Comparison of ENCODE assay signal across 30 cellular contexts in genomic region chr2:126889501-126890135, GRCh38. TPM values are rescaled to one million over a fixed set of nuclear protein-coding genes. Genes with fewer than 3 reads are reported as not detected.
A peak's percentile ranks its signal among the peaks of the same experiment; 100 is the strongest.
DNase-seq lines count a peak whose midpoint lies in the region; ATAC-seq, FAIRE-seq and TF ChIP-seq lines count a peak whose summit lies in the region.
"Had no signal": no experiment of that assay in that cellular context is flagged by ENCODE, and none has a peak within 500 bp of the region (broad histone marks: within the 10 kb centered on the region; RNA-seq: fewer than 3 reads in every experiment).

No MANE protein-coding gene starts in this region.

- H3K9me3 ChIP-seq in kidney (ENCODE audit: control insufficient read depth in 1 of 2, low read length in 2 of 2) (no peaks in the 10 kb centered on the region), vagina (no peaks in the 10 kb centered on the region), MG63 (no peaks in the 10 kb centered on the region)
- H3K9me3 ChIP-seq: pancreas, testis had no signal

- H3K27me3 ChIP-seq in vagina = no peaks in the 10 kb centered on the region
- H3K27me3 ChIP-seq in MG63 = no peaks in the 10 kb centered on the region
- H3K27me3 ChIP-seq: pancreas, testis had no signal

- no peak for FAIRE-seq in kidney (lab: Jason Lieb, UNC)
- FAIRE-seq: HTR-8/SVneo, pancreas, urothelium cell line had no signal

- H3K36me3 Mint-ChIP-seq in activated CD8-positive, alpha-beta memory T cell treated with anti-CD3 and anti-CD28 coated beads, Interleukin-2, amount 10 ng/mL, durations not matched to agents 7 days and 5 days = no peaks in the 10 kb centered on the region
- no peaks in the 10 kb centered on the region for H3K36me3 Mint-ChIP-seq in immature natural killer cell
- H3K36me3 Mint-ChIP-seq: neural progenitor cell had no signal

- peaks cover 8% of the 10 kb centered on the region for H3K27me3 Mint-ChIP-seq in activated CD8-positive, alpha-beta memory T cell treated with anti-CD3 and anti-CD28 coated beads, Interleukin-2, amount 10 ng/mL, durations not matched to agents 7 days and 5 days
- peaks cover 6% of the 10 kb centered on the region in 3 donors for H3K27me3 Mint-ChIP-seq in immature natural killer cell (ENCODE audit: low read depth in 3 of 3)

- H3K27ac ChIP-seq in kidney (ENCODE audit: low read depth in 2 of 2, low read length in 2 of 2) (no peak overlapping the region), vagina (no peak overlapping the region)
- H3K27ac ChIP-seq: dorsolateral prefrontal cortex, neural progenitor cell, pancreas, testis had no signal

- H3K9ac ChIP-seq in kidney (ENCODE audit: low read length in 2 of 2) = no peak overlapping the region
- H3K9ac ChIP-seq: neural progenitor cell had no signal

- intact Hi-C loops in kidney (cut with DNase I) = no loop called here
- intact Hi-C loops in vagina (cut with DNase I) = no loop called here

- H3K4me1 Mint-ChIP-seq in activated CD8-positive, alpha-beta memory T cell treated with anti-CD3 and anti-CD28 coated beads, Interleukin-2, amount 10 ng/mL, durations not matched to agents 7 days and 5 days = peaks cover 2% of the 10 kb centered on the region
- peaks cover 0 to 3% of the 10 kb centered on the region in 2 donors for H3K4me1 Mint-ChIP-seq in immature natural killer cell

- no peak overlapping the region for H3K4me3 Mint-ChIP-seq in activated CD8-positive, alpha-beta memory T cell treated with anti-CD3 and anti-CD28 coated beads, Interleukin-2, amount 10 ng/mL, durations not matched to agents 7 days and 5 days
- H3K4me3 Mint-ChIP-seq in immature natural killer cell = no peak overlapping the region
- H3K4me3 Mint-ChIP-seq: activated T-cell treated with anti-CD3 and anti-CD28 coated beads, Interleukin-2, amount 50 U/mL, for 72 hours; CD4-positive, alpha-beta T cell; HFFc6; memory B cell; neural progenitor cell; stimulated activated naive CD8-positive, alpha-beta T cell treated with anti-CD3 and anti-CD28 coated beads, Interleukin-15, Interleukin-2, amounts not matched to agents 100 ng/mL and 50 ng/mL, for 24 hours had no signal

- no peak overlapping the region for H3K27ac Mint-ChIP-seq in activated CD8-positive, alpha-beta memory T cell treated with anti-CD3 and anti-CD28 coated beads, Interleukin-2, amount 10 ng/mL, durations not matched to agents 7 days and 5 days
- H3K27ac Mint-ChIP-seq in immature natural killer cell = no peak overlapping the region
- H3K27ac Mint-ChIP-seq: activated T-cell treated with anti-CD3 and anti-CD28 coated beads, Interleukin-2, amount 50 U/mL, for 72 hours; CD4-positive, alpha-beta T cell; HFFc6; memory B cell; neural progenitor cell; stimulated activated naive CD8-positive, alpha-beta T cell treated with anti-CD3 and anti-CD28 coated beads, Interleukin-15, Interleukin-2, amounts not matched to agents 100 ng/mL and 50 ng/mL, for 24 hours had no signal

- H3K4me3 ChIP-seq in kidney (ENCODE audit: low read length in 2 of 2) = no peak overlapping the region
- no peak overlapping the region for H3K4me3 ChIP-seq in vagina
- no peak overlapping the region for H3K4me3 ChIP-seq in MG63
- H3K4me3 ChIP-seq: dorsolateral prefrontal cortex, neural progenitor cell, pancreas, smooth muscle cell, testis had no signal

- CTCF ChIA-PET in activated CD8-positive, alpha-beta memory T cell treated with anti-CD3 and anti-CD28 coated beads, Interleukin-2, amount 10 ng/mL, durations not matched to agents 7 days and 5 days (lab: Charles Lee) = interaction anchor here (2.3 kb wide), 1 partner anchor 83 kb away, joined by 5 read pairs; no protein-coding TSS in a partner anchor

- no peaks in the 10 kb centered on the region for H3K9me3 Mint-ChIP-seq in activated CD8-positive, alpha-beta memory T cell treated with anti-CD3 and anti-CD28 coated beads, Interleukin-2, amount 10 ng/mL, durations not matched to agents 7 days and 5 days (ENCODE audit: low read depth)
- H3K9me3 Mint-ChIP-seq in immature natural killer cell = peaks cover 0 to 2% (median 0%) of the 10 kb centered on the region in 6 donors
- H3K9me3 Mint-ChIP-seq: activated T-cell treated with anti-CD3 and anti-CD28 coated beads, Interleukin-2, amount 50 U/mL, for 72 hours; CD4-positive, alpha-beta T cell; HFFc6; memory B cell; neural progenitor cell; stimulated activated naive CD8-positive, alpha-beta T cell treated with anti-CD3 and anti-CD28 coated beads, Interleukin-15, Interleukin-2, amounts not matched to agents 100 ng/mL and 50 ng/mL, for 24 hours had no signal

- ATAC-seq in activated CD8-positive, alpha-beta memory T cell treated with anti-CD3 and anti-CD28 coated beads, Interleukin-2, amount 10 ng/mL, durations not matched to agents 7 days and 5 days = no peak
- ATAC-seq: activated T-cell treated with anti-CD3 and anti-CD28 coated beads, Interleukin-2, amount 50 U/mL, for 72 hours; pancreas had no signal

- TF ChIP-seq POLR2A in vagina (IDR thresholded peaks at IDR 0.05) = no peak

- DNase-seq in activated CD8-positive, alpha-beta memory T cell treated with anti-CD3 and anti-CD28 coated beads, Interleukin-2, amount 50 U/mL, for 48 hours = peak; percentile 7
- no peak for DNase-seq in activated CD8-positive, alpha-beta memory T cell treated with anti-CD3 and anti-CD28 coated beads, Interleukin-2, amount 10 ng/mL, durations not matched to agents 7 days and 5 days
- peak; percentile 87 for DNase-seq in cerebellar cortex (ENCODE audit: low spot score)
- DNase-seq in kidney = peak; percentile 29
- peak; percentile 8 to 91 for DNase-seq in vagina (ENCODE audit: extremely low spot score in 2 of 2)
- no peak for DNase-seq in immature natural killer cell
- DNase-seq in MG63 = no peak
- no peak for DNase-seq in H4 (ENCODE audit: low spot score)
- DNase-seq: activated CD4-positive, alpha-beta T cell treated with anti-CD3 and anti-CD28 coated beads for 48 hours; activated naive CD4-positive, alpha-beta T cell; activated T-cell treated with anti-CD3 and anti-CD28 coated beads, Interleukin-2, amount 50 U/mL, for 72 hours; AML-193; CD4-positive, alpha-beta T cell; HFFc6; hypothalamus; NCI-H1105; NCI-H187; NCI-H526; pancreas; stimulated activated CD4-positive, alpha-beta T cell treated with anti-CD3 and anti-CD28 coated beads, Interleukin-1b, Interleukin-23, amount 100 ng/mL, for 48 hours; testis had no signal

- no peaks in the 10 kb centered on the region for H3K36me3 ChIP-seq in kidney (ENCODE audit: control insufficient read depth in 1 of 2, insufficient read depth in 2 of 2, low read length in 2 of 2)
- no peaks in the 10 kb centered on the region for H3K36me3 ChIP-seq in vagina
- H3K36me3 ChIP-seq in MG63 = no peaks in the 10 kb centered on the region
- H3K36me3 ChIP-seq: neural progenitor cell, pancreas had no signal

- TF ChIP-seq CTCF in kidney (IDR thresholded peaks at IDR 0.05; ENCODE audit: borderline replicate concordance, extremely low read depth, insufficient read depth) (no peak), vagina (IDR thresholded peaks at IDR 0.05) (no peak)

- H3K4me1 ChIP-seq in kidney (ENCODE audit: control insufficient read depth in 1 of 2, insufficient read depth in 1 of 2, low read depth in 1 of 2, low read length in 2 of 2) (peaks cover 0 to 12% of the 10 kb centered on the region in 2 donors), vagina (peaks cover 11% of the 10 kb centered on the region)
- H3K4me1 ChIP-seq: neural progenitor cell, pancreas had no signal

RNA-seq across cellular contexts. Expression of gene TEX51, which starts 9.1 kb away (rescaled TPM):
- not detected for total RNA-seq in activated CD8-positive, alpha-beta memory T cell treated with anti-CD3 and anti-CD28 coated beads, Interleukin-2, amount 10 ng/mL, durations not matched to agents 7 days and 5 days
- not detected for total RNA-seq in kidney
- 2.1 TPM for polyA plus RNA-seq in kidney (ENCODE audit: insufficient read depth, low read depth, low replicate concordance)
- not detected for total RNA-seq in vagina
- polyA plus RNA-seq in immature natural killer cell = not detected
- total RNA-seq in MG63 (2014; rRNA removed; shearing (Covaris generic); ENCODE audit: low replicate concordance) = not detected in 2 replicates
- not detected in 2 replicates for total RNA-seq in H4 (2014; rRNA removed; shearing (Covaris generic))
- total RNA-seq: A673; activated CD8-positive, alpha-beta memory T cell treated with anti-CD3 and anti-CD28 coated beads for 36 hours; activated T-cell treated with anti-CD3 and anti-CD28 coated beads, Interleukin-2, amount 50 U/mL, for 72 hours; CD4-positive, alpha-beta T cell; dorsolateral prefrontal cortex; HFFc6; pancreas; smooth muscle cell had no signal
- polyA plus RNA-seq: pancreas, smooth muscle cell had no signal

Comparison
In these comparisons a context has a peak if more than half of its experiments do, and no peak if none do; other contexts are left out.
1. DNase-seq: peak in activated CD8-positive, alpha-beta memory T cell treated with anti-CD3 and anti-CD28 coated beads, Interleukin-2, amount 50 U/mL, for 48 hours (single experiment), cerebellar cortex (single experiment), kidney (single experiment) and vagina (2 of 2); none in activated CD8-positive, alpha-beta memory T cell treated with anti-CD3 and anti-CD28 coated beads, Interleukin-2, amount 10 ng/mL, durations not matched to agents 7 days and 5 days (single experiment), immature natural killer cell (0 of 3), MG63 (single experiment) and H4 (single experiment).